Comparison of ENCODE assay signal across 1 cellular context in the genomic region with DNA sequence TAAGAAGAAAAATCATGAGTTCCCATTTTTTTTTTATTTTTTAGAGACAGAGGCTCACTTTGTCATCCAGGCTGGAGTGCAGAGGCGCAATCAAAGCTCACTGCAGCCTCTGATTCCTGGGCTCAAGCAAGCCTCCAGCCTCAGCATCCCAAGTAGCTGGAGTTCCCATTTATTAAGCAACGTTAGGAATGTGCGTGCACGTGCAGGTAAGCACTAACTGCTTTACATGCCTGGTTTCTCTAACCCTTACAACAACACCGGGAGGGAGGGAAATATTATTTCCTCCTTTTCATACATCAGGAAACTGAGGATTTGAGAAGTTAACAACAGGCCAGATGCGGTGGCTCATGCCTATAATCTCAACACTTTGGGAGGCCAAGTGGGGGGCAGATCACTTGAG.
TF ChIP-seq lines count a peak whose summit lies in the region.

No MANE protein-coding gene starts in this region.

TF ChIP-seq in HepG2, 621 proteins besides CTCF, POLR2A, EP300 and RAD21:
- TF ChIP-seq BHLHE40 (IDR thresholded peaks at IDR 0.05; ENCODE audit: low read length) (peak; percentile 50), PCBP2 (optimal IDR thresholded peaks at IDR 0.05; ENCODE audit: low read depth, low read length, poor library complexity, severe bottlenecking) (no peak)
